18 cellular contexts compared by ENCODE assay signal in the genomic region with DNA sequence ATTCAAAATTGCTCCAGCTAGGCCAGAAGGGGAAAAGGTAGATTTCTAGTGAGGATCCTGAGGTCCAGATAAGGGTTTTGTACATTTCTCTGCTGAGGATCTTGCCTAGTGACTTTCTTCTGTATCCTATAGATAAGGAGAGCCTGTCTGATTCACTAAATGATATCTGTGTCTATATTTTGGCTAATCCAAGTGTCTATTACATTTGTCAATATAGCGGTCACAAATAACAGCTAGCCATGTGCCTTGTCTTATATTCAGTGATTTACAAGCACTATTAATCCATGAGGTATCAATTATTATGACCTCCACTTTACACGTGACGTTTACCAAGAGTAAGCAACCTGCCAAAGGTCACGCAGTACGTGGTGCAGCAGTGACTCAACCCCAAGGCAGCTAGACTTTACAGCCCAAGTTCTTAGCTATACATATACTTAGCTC. TPM values are rescaled to one million over a fixed set of nuclear protein-coding genes. Genes with fewer than 3 reads are reported as not detected.
A peak's percentile ranks its signal among the peaks of the same experiment; 100 is the strongest.
DNase-seq lines count a peak whose midpoint lies in the region; ATAC-seq and TF ChIP-seq lines count a peak whose summit lies in the region.
"Had no signal": no experiment of that assay in that cellular context is flagged by ENCODE, and none has a peak within 500 bp of the region (broad histone marks: within the 10 kb centered on the region; RNA-seq: fewer than 3 reads in every experiment).

No MANE protein-coding gene starts in this region.

- peaks cover 16% of the 10 kb centered on the region; the same call in 1 of the 2 replicates for H3K79me2 ChIP-seq in SK-N-SH (ENCODE audit: insufficient read depth)

- H3K9me3 ChIP-seq in SK-N-SH, result no peaks in the 10 kb centered on the region
- H3K9me3 ChIP-seq in body of pancreas, result no peaks in the 10 kb centered on the region

- H3K4me1 ChIP-seq in SK-N-SH (ENCODE audit: control insufficient read depth in 1 of 2, insufficient read depth in 2 of 2, low read depth in 1 of 2, low read length in 1 of 2), result peaks cover 2% of the 10 kb centered on the region in 2 experiments; a peak in 3 of 4 replicates
- peaks cover 29% of the 10 kb centered on the region for H3K4me1 ChIP-seq in body of pancreas

- CTCF ChIA-PET in SK-N-SH (lab: Yijun Ruan, JAX), result interaction anchor here (0.7 kb wide), 1 partner anchor 300 kb away, joined by 3 read pairs; no protein-coding TSS in a partner anchor

- no peak overlapping the region for H3K9ac ChIP-seq in SK-N-SH

- ATAC-seq in SK-N-SH treated with all-trans-retinoic acid at 6 μM for 48 hours (peak; percentile 37; the same call in 1 of the 3 replicates), body of pancreas (peak; percentile 64)

- DNase-seq in SK-N-SH, result no peak
- DNase-seq in body of pancreas, result peak in 3 of 4 donors; percentile 48 to 52 (median 51)
- DNase-seq in fibroblast of villous mesenchyme (ENCODE audit: low read depth), result peak; percentile 60
- DNase-seq in NAMALWA (ENCODE audit: low spot score), result no peak
- no peak for DNase-seq in NCI-H345 treated with DMSO at 0.1 percent for 48 hours (lab: John Stamatoyannopoulos, UW; ENCODE audit: unreplicated experiment)
- no peak for DNase-seq in NCI-H1048 (lab: John Stamatoyannopoulos, UW)
- DNase-seq: activated CD4-positive, CD25-positive, alpha-beta regulatory T cell; activated CD8-positive, alpha-beta memory T cell treated with anti-CD3 and anti-CD28 coated beads, Interleukin-2, amount 50 U/mL, for 48 hours; activated naive CD4-positive, alpha-beta T cell treated with anti-CD3 and anti-CD28 coated beads, Interleukin-2, amount 50 U/mL, for 16 hours; H9; hypothalamus; KG1; left cardiac atrium; NCI-H146; NCI-H446 treated with DMSO at 0.1 percent for 48 hours; substantia nigra had no signal

- no peak for TF ChIP-seq EP300 in SK-N-SH (IDR thresholded peaks at IDR 0.05; ENCODE audit: borderline replicate concordance in 1 of 2, low read depth in 1 of 2, low read length in 1 of 2)

- no peak for TF ChIP-seq POLR2A in body of pancreas (IDR thresholded peaks at IDR 0.05)

- no peak for TF ChIP-seq CTCF in SK-N-SH (IDR thresholded peaks at IDR 0.05)
- no peak for TF ChIP-seq CTCF in body of pancreas (IDR thresholded peaks at IDR 0.05)
- TF ChIP-seq CTCF in fibroblast of villous mesenchyme (IDR thresholded peaks at IDR 0.05; ENCODE audit: insufficient read depth, low read depth, low read length), result no peak

- no peaks in the 10 kb centered on the region for H4K20me1 ChIP-seq in SK-N-SH (ENCODE audit: insufficient read depth)

- no peak overlapping the region for H3K4me2 ChIP-seq in SK-N-SH

- no peak overlapping the region for H2AFZ ChIP-seq in SK-N-SH (ENCODE audit: low read depth)

- TF ChIP-seq RAD21 in SK-N-SH (IDR thresholded peaks at IDR 0.05; ENCODE audit: low read length), result no peak

- no peak overlapping the region; a peak in 1 of 4 replicates for H3K27ac ChIP-seq in SK-N-SH (ENCODE audit: low read depth in 2 of 2, low read length in 1 of 2)
- peak overlapping the region; percentile 11 to 78 (median 70) for H3K27ac ChIP-seq in body of pancreas
- peak overlapping the region; percentile 48 for H3K27ac ChIP-seq in temporal lobe (ENCODE audit: low read depth, low read length)

- H3K27me3 ChIP-seq in SK-N-SH (ENCODE audit: insufficient read depth), result no peaks in the 10 kb centered on the region
- no peaks in the 10 kb centered on the region for H3K27me3 ChIP-seq in body of pancreas

- POLR2A ChIA-PET in SK-N-SH (lab: Yijun Ruan, JAX), result no interaction called here

- H3K4me3 ChIP-seq in SK-N-SH (ENCODE audit: low read depth in 2 of 2, low read length in 1 of 2), result no peak overlapping the region
- H3K4me3 ChIP-seq in body of pancreas, result no peak overlapping the region
- no peak overlapping the region for H3K4me3 ChIP-seq in fibroblast of villous mesenchyme (ENCODE audit: low read depth, low read length)

- H3K36me3 ChIP-seq in SK-N-SH (replicated peaks in 1 of 2; ENCODE audit: control insufficient read depth in 1 of 2, insufficient read depth in 2 of 2, low read length in 1 of 2), result peaks cover 61 to 87% of the 10 kb centered on the region in 2 experiments
- peaks cover 0 to 7% of the 10 kb centered on the region in 2 donors for H3K36me3 ChIP-seq in body of pancreas (replicated peaks in 1 of 2; ENCODE audit: insufficient read depth in 1 of 2, low read depth in 2 of 2)

- intact Hi-C loops in body of pancreas (cut with DNase I), result no loop called here

- peaks cover 38% of the 10 kb centered on the region for H3F3A ChIP-seq in SK-N-SH (replicated peaks; ENCODE audit: insufficient read depth)

- no peaks in the 10 kb centered on the region for H3K9me2 ChIP-seq in SK-N-SH

- WGBS in SK-N-SH (ENCODE audit: low lambda C conversion rate), result 66% methylated on average over 5 of the region's 5 CpGs
- WGBS in body of pancreas, 2 donors, result 38 to 42% methylated on average over 5 of the region's 5 CpGs

TF ChIP-seq in SK-N-SH treated with all-trans-retinoic acid at 6 μM for 48 hours, 23 proteins besides CTCF, POLR2A, EP300 and RAD21 (continues in another document):
- no peak for TF ChIP-seq ARNTL (CRISPR knock-in tag; IDR thresholded peaks at IDR 0.05; ENCODE audit: borderline replicate concordance, low read depth)
- no peak for TF ChIP-seq ZNF565 (CRISPR knock-in tag; conservative IDR thresholded peaks at IDR 0.05; ENCODE audit: low read depth)
- TF ChIP-seq ZNF8 (CRISPR knock-in tag; IDR thresholded peaks at IDR 0.05), result no peak
- TF ChIP-seq, protein P1, sequence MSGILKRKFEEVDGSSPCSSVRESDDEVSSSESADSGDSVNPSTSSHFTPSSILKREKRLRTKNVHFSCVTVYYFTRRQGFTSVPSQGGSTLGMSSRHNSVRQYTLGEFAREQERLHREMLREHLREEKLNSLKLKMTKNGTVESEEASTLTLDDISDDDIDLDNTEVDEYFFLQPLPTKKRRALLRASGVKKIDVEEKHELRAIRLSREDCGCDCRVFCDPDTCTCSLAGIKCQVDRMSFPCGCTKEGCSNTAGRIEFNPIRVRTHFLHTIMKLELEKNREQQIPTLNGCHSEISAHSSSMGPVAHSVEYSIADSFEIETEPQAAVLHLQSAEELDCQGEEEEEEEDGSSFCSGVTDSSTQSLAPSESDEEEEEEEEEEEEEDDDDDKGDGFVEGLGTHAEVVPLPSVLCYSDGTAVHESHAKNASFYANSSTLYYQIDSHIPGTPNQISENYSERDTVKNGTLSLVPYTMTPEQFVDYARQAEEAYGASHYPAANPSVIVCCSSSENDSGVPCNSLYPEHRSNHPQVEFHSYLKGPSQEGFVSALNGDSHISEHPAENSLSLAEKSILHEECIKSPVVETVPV (CRISPR knock-in tag; IDR thresholded peaks at IDR 0.05), result no peak
- TF ChIP-seq TOX (CRISPR knock-in tag; IDR thresholded peaks at IDR 0.05; ENCODE audit: borderline replicate concordance), result no peak
- TF ChIP-seq RARB (CRISPR knock-in tag; IDR thresholded peaks at IDR 0.05), result no peak
- TF ChIP-seq BACH2 (CRISPR knock-in tag; IDR thresholded peaks at IDR 0.05; ENCODE audit: borderline replicate concordance), result no peak
- no peak for TF ChIP-seq TCF4 (CRISPR knock-in tag; IDR thresholded peaks at IDR 0.05; ENCODE audit: borderline replicate concordance)
- no peak for TF ChIP-seq ZNF70 (CRISPR knock-in tag; IDR thresholded peaks at IDR 0.05)

TF ChIP-seq in SK-N-SH, 30 proteins besides CTCF, POLR2A, EP300 and RAD21 (continues in another document):
- TF ChIP-seq NFIC (IDR thresholded peaks at IDR 0.05; ENCODE audit: borderline replicate concordance) (no peak), RXRA (IDR thresholded peaks at IDR 0.05; ENCODE audit: borderline replicate concordance, low read depth) (no peak), FOXJ3 (CRISPR knock-in tag; IDR thresholded peaks at IDR 0.05) (no peak), CHD2 (IDR thresholded peaks at IDR 0.05; ENCODE audit: low read length, partially characterized antibody) (no peak), EZH2phosphoT487 (IDR thresholded peaks at IDR 0.05; ENCODE audit: borderline replicate concordance, low read depth) (no peak), MEF2A (IDR thresholded peaks at IDR 0.05; ENCODE audit: borderline replicate concordance, low read depth) (no peak), JUND (IDR thresholded peaks at IDR 0.05) (no peak)
- TF ChIP-seq, protein P2, sequence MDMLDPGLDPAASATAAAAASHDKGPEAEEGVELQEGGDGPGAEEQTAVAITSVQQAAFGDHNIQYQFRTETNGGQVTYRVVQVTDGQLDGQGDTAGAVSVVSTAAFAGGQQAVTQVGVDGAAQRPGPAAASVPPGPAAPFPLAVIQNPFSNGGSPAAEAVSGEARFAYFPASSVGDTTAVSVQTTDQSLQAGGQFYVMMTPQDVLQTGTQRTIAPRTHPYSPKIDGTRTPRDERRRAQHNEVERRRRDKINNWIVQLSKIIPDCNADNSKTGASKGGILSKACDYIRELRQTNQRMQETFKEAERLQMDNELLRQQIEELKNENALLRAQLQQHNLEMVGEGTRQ (IDR thresholded peaks at IDR 0.05; ENCODE audit: borderline replicate concordance, low read depth, low read length), result no peak
- TF ChIP-seq, protein P3, sequence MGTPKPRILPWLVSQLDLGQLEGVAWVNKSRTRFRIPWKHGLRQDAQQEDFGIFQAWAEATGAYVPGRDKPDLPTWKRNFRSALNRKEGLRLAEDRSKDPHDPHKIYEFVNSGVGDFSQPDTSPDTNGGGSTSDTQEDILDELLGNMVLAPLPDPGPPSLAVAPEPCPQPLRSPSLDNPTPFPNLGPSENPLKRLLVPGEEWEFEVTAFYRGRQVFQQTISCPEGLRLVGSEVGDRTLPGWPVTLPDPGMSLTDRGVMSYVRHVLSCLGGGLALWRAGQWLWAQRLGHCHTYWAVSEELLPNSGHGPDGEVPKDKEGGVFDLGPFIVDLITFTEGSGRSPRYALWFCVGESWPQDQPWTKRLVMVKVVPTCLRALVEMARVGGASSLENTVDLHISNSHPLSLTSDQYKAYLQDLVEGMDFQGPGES (IDR thresholded peaks at IDR 0.05; ENCODE audit: low read depth, low read length), result no peak

RNA-seq across cellular contexts. Expression of a gene that starts 41.6 kb away (rescaled TPM):
- polyA plus RNA-seq in SK-N-SH (2012; rRNA removed), result 58.6 and 89.2 TPM in 2 replicates
- 75.8 and 85.3 TPM in 2 replicates for polyA plus RNA-seq in SK-N-SH (2012; cell fraction: cytosol; rRNA removed)
- 70.8 and 135 TPM in 2 replicates for polyA plus RNA-seq in SK-N-SH (2012; cell fraction: nucleus; rRNA removed)
- total RNA-seq in body of pancreas (100 to 1,000 TPM in 1 of 2 donors, 10 to 100 TPM in 1; 90.5 to 308 TPM), fibroblast of villous mesenchyme (123 and 186 TPM in 2 replicates), temporal lobe (59.7 TPM)

Comparison
In these comparisons a context has a peak if more than half of its experiments do, and no peak if none do; other contexts are left out.
1. DNase-seq: peak in body of pancreas (3 of 4) and fibroblast of villous mesenchyme (single experiment); none in SK-N-SH (single experiment), NAMALWA (single experiment), NCI-H345 treated with DMSO at 0.1 percent for 48 hours (single experiment) and NCI-H1048 (single experiment).
2. H3K27ac ChIP-seq: peak in body of pancreas (4 of 4) and temporal lobe (single experiment); none in SK-N-SH (0 of 2).